In genomic region chr3:55283441-55283925, GRCh38 we compare ENCODE assay signal across 24 cellular contexts.
"Had no signal": no experiment of that assay in that cellular context is flagged by ENCODE, and none has a peak within 500 bp of the region (broad histone marks: within the 10 kb centered on the region; RNA-seq: fewer than 3 reads in every experiment).

No MANE protein-coding gene starts in this region.

- H3K27me3 Mint-ChIP-seq: activated CD4-positive, alpha-beta T cell treated with anti-CD3 and anti-CD28 coated beads, Interleukin-2, amount 10 ng/mL, durations not matched to agents 7 days and 5 days; activated CD8-positive, alpha-beta memory T cell treated with anti-CD3 and anti-CD28 coated beads, Interleukin-2, amount 10 ng/mL, durations not matched to agents 7 days and 5 days; activated CD8-positive, alpha-beta T cell treated with anti-CD3 and anti-CD28 coated beads for 36 hours; activated naive CD4-positive, alpha-beta T cell treated with anti-CD3 and anti-CD28 coated beads, Interleukin-2, amount 10 ng/mL, durations not matched to agents 7 days and 5 days; natural killer cell treated with Interleukin-12 subunit alpha and Interleukin-12 subunit beta and Interleukin-15 and Interleukin-18, amount 100 ng/mL, for 72 hours; stimulated activated memory B cell treated with anti-CD40 and anti-IgM and Interleukin-4, amounts not matched to agents 10 μg/mL and 1 μg/mL and 100 μg/mL, for 72 hours; T-cell; type B pancreatic cell had no signal

- H3K4me1 ChIP-seq: pancreas, testis had no signal

- H3K27ac Mint-ChIP-seq: activated CD4-positive, alpha-beta T cell treated with anti-CD3 and anti-CD28 coated beads, Interleukin-2, amount 10 ng/mL, durations not matched to agents 7 days and 5 days; activated CD8-positive, alpha-beta memory T cell treated with anti-CD3 and anti-CD28 coated beads, Interleukin-2, amount 10 ng/mL, durations not matched to agents 7 days and 5 days; activated CD8-positive, alpha-beta T cell treated with anti-CD3 and anti-CD28 coated beads for 36 hours; activated naive CD4-positive, alpha-beta T cell treated with anti-CD3 and anti-CD28 coated beads, Interleukin-2, amount 10 ng/mL, durations not matched to agents 7 days and 5 days; natural killer cell treated with Interleukin-12 subunit alpha and Interleukin-12 subunit beta and Interleukin-15 and Interleukin-18, amount 100 ng/mL, for 72 hours; stimulated activated memory B cell treated with anti-CD40 and anti-IgM and Interleukin-4, amounts not matched to agents 10 μg/mL and 1 μg/mL and 100 μg/mL, for 72 hours; T-cell; T-helper 2 cell treated with Interferon-gamma antibody and Interleukin-4, amounts not matched to agents 5 μg/mL and 100 μg/mL, for 36 hours; type B pancreatic cell had no signal

- H3K9me3 ChIP-seq: pancreas, testis had no signal

- H3K4me3 ChIP-seq: cardiac muscle cell, pancreas, testis had no signal

- H3K27me3 ChIP-seq: cardiac muscle cell, pancreas, testis had no signal

- H3K9me3 Mint-ChIP-seq: activated CD4-positive, alpha-beta T cell treated with anti-CD3 and anti-CD28 coated beads, Interleukin-2, amount 10 ng/mL, durations not matched to agents 7 days and 5 days; activated CD8-positive, alpha-beta T cell treated with anti-CD3 and anti-CD28 coated beads for 36 hours; activated naive CD4-positive, alpha-beta T cell treated with anti-CD3 and anti-CD28 coated beads, Interleukin-2, amount 10 ng/mL, durations not matched to agents 7 days and 5 days had no signal

- ATAC-seq: activated CD8-positive, alpha-beta memory T cell treated with anti-CD3 and anti-CD28 coated beads, Interleukin-2, amount 10 ng/mL, durations not matched to agents 7 days and 5 days; activated CD8-positive, alpha-beta T cell treated with anti-CD3 and anti-CD28 coated beads for 36 hours; left ventricle myocardium superior; pancreas; right cardiac atrium; stimulated activated memory B cell treated with anti-CD40 and anti-IgM and Interleukin-4, amounts not matched to agents 10 μg/mL and 1 μg/mL and 100 μg/mL, for 72 hours; T-cell had no signal

- H3K36me3 ChIP-seq: cardiac muscle cell, pancreas had no signal

- H3K27ac ChIP-seq: cardiac muscle cell, pancreas, testis, VCaP had no signal

- H3K36me3 Mint-ChIP-seq: activated CD8-positive, alpha-beta memory T cell treated with anti-CD3 and anti-CD28 coated beads, Interleukin-2, amount 10 ng/mL, durations not matched to agents 7 days and 5 days; activated naive CD4-positive, alpha-beta T cell treated with anti-CD3 and anti-CD28 coated beads, Interleukin-2, amount 10 ng/mL, durations not matched to agents 7 days and 5 days; natural killer cell treated with Interleukin-12 subunit alpha and Interleukin-12 subunit beta and Interleukin-15 and Interleukin-18, amount 100 ng/mL, for 72 hours; stimulated activated memory B cell treated with anti-CD40 and anti-IgM and Interleukin-4, amounts not matched to agents 10 μg/mL and 1 μg/mL and 100 μg/mL, for 72 hours; T-cell; type B pancreatic cell had no signal

- H3K4me1 Mint-ChIP-seq: activated CD4-positive, alpha-beta T cell treated with anti-CD3 and anti-CD28 coated beads, Interleukin-2, amount 10 ng/mL, durations not matched to agents 7 days and 5 days; activated CD8-positive, alpha-beta memory T cell treated with anti-CD3 and anti-CD28 coated beads, Interleukin-2, amount 10 ng/mL, durations not matched to agents 7 days and 5 days; activated naive CD4-positive, alpha-beta T cell treated with anti-CD3 and anti-CD28 coated beads, Interleukin-2, amount 10 ng/mL, durations not matched to agents 7 days and 5 days; stimulated activated memory B cell treated with anti-CD40 and anti-IgM and Interleukin-4, amounts not matched to agents 10 μg/mL and 1 μg/mL and 100 μg/mL, for 72 hours; T-cell had no signal

- DNase-seq: activated CD4-positive, alpha-beta T cell treated with anti-CD3 and anti-CD28 coated beads, Interleukin-2, amount 10 ng/mL, durations not matched to agents 7 days and 5 days; activated CD4-positive, CD25-positive, alpha-beta regulatory T cell treated with anti-CD3 and anti-CD28 coated beads, Interleukin-2, amount 50 U/mL, for 72 hours; activated CD8-positive, alpha-beta memory T cell treated with anti-CD3 and anti-CD28 coated beads, Interleukin-2, amount 10 ng/mL, durations not matched to agents 7 days and 5 days; activated CD8-positive, alpha-beta T cell treated with anti-CD3 and anti-CD28 coated beads for 36 hours; activated effector memory CD4-positive, alpha-beta T cell treated with anti-CD3 and anti-CD28 coated beads, Interleukin-2, amount 50 U/mL, for 16 hours; activated naive CD4-positive, alpha-beta T cell treated with anti-CD3 and anti-CD28 coated beads, Interleukin-2, amount 10 ng/mL, durations not matched to agents 7 days and 5 days; activated T-cell treated with anti-CD3 and anti-CD28 coated beads for 4 hours; amygdala; erythroblast; foreskin melanocyte; left ventricle myocardium superior; mammary epithelial cell; midbrain; pancreas; right cardiac atrium; stimulated activated CD4-positive, alpha-beta T cell treated with anti-CD3 and anti-CD28 coated beads, Interleukin-1b, Interleukin-23, amount 100 ng/mL, for 48 hours; T-cell; testis had no signal

- H3K4me3 Mint-ChIP-seq: activated CD4-positive, alpha-beta T cell treated with anti-CD3 and anti-CD28 coated beads, Interleukin-2, amount 10 ng/mL, durations not matched to agents 7 days and 5 days; activated CD8-positive, alpha-beta memory T cell treated with anti-CD3 and anti-CD28 coated beads, Interleukin-2, amount 10 ng/mL, durations not matched to agents 7 days and 5 days; activated CD8-positive, alpha-beta T cell treated with anti-CD3 and anti-CD28 coated beads for 36 hours; activated naive CD4-positive, alpha-beta T cell treated with anti-CD3 and anti-CD28 coated beads, Interleukin-2, amount 10 ng/mL, durations not matched to agents 7 days and 5 days; natural killer cell treated with Interleukin-12 subunit alpha and Interleukin-12 subunit beta and Interleukin-15 and Interleukin-18, amount 100 ng/mL, for 72 hours; stimulated activated memory B cell treated with anti-CD40 and anti-IgM and Interleukin-4, amounts not matched to agents 10 μg/mL and 1 μg/mL and 100 μg/mL, for 72 hours; T-cell; T-helper 2 cell treated with Interferon-gamma antibody and Interleukin-4, amounts not matched to agents 5 μg/mL and 100 μg/mL, for 36 hours; type B pancreatic cell had no signal
